In genomic region chr1:185155600-185156320, GRCh38 we compare ENCODE assay signal across 8 cellular contexts. TPM values are rescaled to one million over a fixed set of nuclear protein-coding genes. Genes with fewer than 3 reads are reported as not detected.
A peak's percentile ranks its signal among the peaks of the same experiment; 100 is the strongest.
DNase-seq lines count a peak whose midpoint lies in the region; ATAC-seq and TF ChIP-seq lines count a peak whose summit lies in the region.

No MANE protein-coding gene starts in this region.

- peak overlapping the region; percentile 97 for H3K56ac ChIP-seq in mesendoderm (ENCODE audit: low read length)

- H3K27ac ChIP-seq in Panc1 (ENCODE audit: low read length) (peak overlapping the region; percentile 95), cingulate gyrus (ENCODE audit: low read depth, low read length) (peak overlapping the region; percentile 97), mesendoderm (ENCODE audit: low read depth, low read length) (peak overlapping the region; percentile 85)

- intact Hi-C loops in activated naive CD4-positive, alpha-beta T cell treated with anti-CD3 and anti-CD28 coated beads for 36 hours (cut with micrococcal nuclease) = loop anchor here (1.0 to 5.0 kb wide), 13 partner anchors 9 to 1520 kb away; partner anchors contain the start of genes ARPC5, C1orf21 and COLGALT2
- intact Hi-C loops in Panc1 (cut with micrococcal nuclease; ENCODE audit: unreplicated experiment) = no loop called here

- H3K27me3 Mint-ChIP-seq in activated naive CD4-positive, alpha-beta T cell treated with anti-CD3 and anti-CD28 coated beads for 36 hours (ENCODE audit: low read depth) = no peaks in the 10 kb centered on the region

- no TSS peak for BruUV-seq in Panc1 (replicated peaks; lab: Mats Ljungman, UMichigan)

- H3K79me2 ChIP-seq in mesendoderm (ENCODE audit: control insufficient read depth, insufficient read depth, low read length) = no peaks in the 10 kb centered on the region

- peak overlapping the region; percentile 92 for H3K4me3 Mint-ChIP-seq in activated naive CD4-positive, alpha-beta T cell treated with anti-CD3 and anti-CD28 coated beads for 36 hours

- H3K23ac ChIP-seq in mesendoderm (ENCODE audit: low read length) = no peak overlapping the region

- peak overlapping the region; percentile 90 for H4K8ac ChIP-seq in mesendoderm (ENCODE audit: low read depth, low read length)

- H3K4me2 ChIP-seq in mesendoderm (ENCODE audit: low read length) = peak overlapping the region; percentile 47

- CTCF ChIA-PET in activated naive CD4-positive, alpha-beta T cell treated with anti-CD3 and anti-CD28 coated beads for 36 hours (lab: Charles Lee) = interaction anchor here (0.9 kb wide), 1 partner anchor 15 kb away, joined by 3 read pairs; no protein-coding TSS in a partner anchor
- CTCF ChIA-PET in Panc1 (lab: Charles Lee) = no interaction called here

- POLR2A ChIA-PET in Panc1 (lab: Charles Lee) = no interaction called here

- no CpG with 5 or more reads among the region's 12 CpGs for WGBS in mesendoderm (ENCODE audit: extremely low coverage, insufficient coverage, low lambda C conversion rate)

- H3K4ac ChIP-seq in mesendoderm (ENCODE audit: low read depth, low read length) = no peak overlapping the region

- peak overlapping the region; percentile 91 for H3K27ac Mint-ChIP-seq in activated naive CD4-positive, alpha-beta T cell treated with anti-CD3 and anti-CD28 coated beads for 36 hours

- peaks cover 45% of the 10 kb centered on the region for H3K4me1 Mint-ChIP-seq in activated naive CD4-positive, alpha-beta T cell treated with anti-CD3 and anti-CD28 coated beads for 36 hours (ENCODE audit: low read depth)

- no peak overlapping the region for H2AK5ac ChIP-seq in mesendoderm (ENCODE audit: low read length)

- H3K9me3 Mint-ChIP-seq in activated naive CD4-positive, alpha-beta T cell treated with anti-CD3 and anti-CD28 coated beads for 36 hours = no peaks in the 10 kb centered on the region

- H3K4me3 ChIP-seq in Panc1 (ENCODE audit: low read depth in 2 of 2, low read length in 2 of 2) = peak overlapping the region; percentile 79 to 99
- peak overlapping the region; percentile 95 for H3K4me3 ChIP-seq in mesendoderm (ENCODE audit: low read length)

- ATAC-seq in Panc1 (no peak), esophagus mucosa (no peak)

- H2BK5ac ChIP-seq in mesendoderm (ENCODE audit: low read length) = no peak overlapping the region

- no peak overlapping the region for H3K18ac ChIP-seq in mesendoderm (ENCODE audit: low read length)

- no peak overlapping the region for H2BK15ac ChIP-seq in mesendoderm (replicated peaks; ENCODE audit: low read depth)

- no peaks in the 10 kb centered on the region for H3K9me3 ChIP-seq in Panc1 (ENCODE audit: control insufficient read depth, insufficient read depth, low read depth, low read length)

- H3K36me3 ChIP-seq in Panc1 (ENCODE audit: control insufficient read depth, insufficient read depth, low read length) (peaks cover 2% of the 10 kb centered on the region; the same call in 1 of the 2 replicates), mesendoderm (ENCODE audit: control insufficient read depth, insufficient read depth, low read length) (no peaks in the 10 kb centered on the region)

- DNase-seq in activated naive CD4-positive, alpha-beta T cell treated with anti-CD3 and anti-CD28 coated beads for 36 hours = peak; percentile 14
- DNase-seq in activated naive CD4-positive, alpha-beta T cell (lab: John Stamatoyannopoulos, UW) = no peak
- DNase-seq in Panc1 (ENCODE audit: low read depth, low spot score) (no peak), mesendoderm (no peak), retina (no peak)
- DNase-seq in activated CD8-positive, alpha-beta memory T cell treated with anti-CD3 and anti-CD28 coated beads, Interleukin-2, amount 50 U/mL, for 48 hours = no peak

- no peak overlapping the region for H2BK120ac ChIP-seq in mesendoderm (ENCODE audit: low read depth, low read length)

- H3K79me1 ChIP-seq in mesendoderm (ENCODE audit: low read length) = no peaks in the 10 kb centered on the region

- peak overlapping the region; percentile 96 for H3K9ac ChIP-seq in mesendoderm (ENCODE audit: low read length)

- in situ Hi-C loops in Panc1 (cut with HindIII; ENCODE audit: low pct_unique_long_range_greater_than_20kb, low sequenced_read_pairs) = no loop called here

- peaks cover 8% of the 10 kb centered on the region for H3K36me3 Mint-ChIP-seq in activated naive CD4-positive, alpha-beta T cell treated with anti-CD3 and anti-CD28 coated beads for 36 hours (ENCODE audit: low read depth)

- TF ChIP-seq CTCF in Panc1 (IDR thresholded peaks at IDR 0.05) = no peak

- H3K4me1 ChIP-seq in Panc1 (ENCODE audit: control insufficient read depth, insufficient read depth, low read length) (peaks cover 12% of the 10 kb centered on the region), mesendoderm (ENCODE audit: control insufficient read depth, low read depth, low read length) (no peaks in the 10 kb centered on the region)

- H3K27me3 ChIP-seq in Panc1 (ENCODE audit: control insufficient read depth, insufficient read depth, low read length) = no peaks in the 10 kb centered on the region
- no peaks in the 10 kb centered on the region for H3K27me3 ChIP-seq in mesendoderm (ENCODE audit: insufficient read depth, low read length, poor library complexity)

- H4K5ac ChIP-seq in mesendoderm (ENCODE audit: low read length) = no peak overlapping the region

RNA-seq across cellular contexts. Expression of gene TRMT1L, which starts 1.0 kb away (rescaled TPM):
- 10 to 100 TPM; 26.6 to 28.7 TPM for total RNA-seq in activated naive CD4-positive, alpha-beta T cell treated with anti-CD3 and anti-CD28 coated beads for 36 hours
- total RNA-seq in Panc1 (2021; ENCODE audit: unreplicated experiment) (19.5 TPM), esophagus mucosa (13.5 TPM)
- 8.1 TPM for polyA plus RNA-seq in Panc1 (2012; ENCODE audit: insufficient read length)
- polyA plus RNA-seq in mesendoderm (2013, experiment 1 of 2) = 9.9 TPM
- 10.1 TPM for polyA plus RNA-seq in mesendoderm (2013, experiment 2 of 2)

RNA-seq across cellular contexts. Expression of gene SWT1, which starts 1.2 kb away (rescaled TPM):
- 1 to 10 TPM; 1.7 to 2.9 TPM for total RNA-seq in activated naive CD4-positive, alpha-beta T cell treated with anti-CD3 and anti-CD28 coated beads for 36 hours
- total RNA-seq in Panc1 (2021; ENCODE audit: unreplicated experiment) = 2.1 TPM
- polyA plus RNA-seq in Panc1 (2012; ENCODE audit: insufficient read length) = 1.3 TPM
- polyA plus RNA-seq in mesendoderm (2013, experiment 1 of 2) = 2.9 TPM
- 2.7 TPM for polyA plus RNA-seq in mesendoderm (2013, experiment 2 of 2)
- 2.4 TPM for total RNA-seq in esophagus mucosa
